ENCODE assay signal across 17 cellular contexts in the genomic region with DNA sequence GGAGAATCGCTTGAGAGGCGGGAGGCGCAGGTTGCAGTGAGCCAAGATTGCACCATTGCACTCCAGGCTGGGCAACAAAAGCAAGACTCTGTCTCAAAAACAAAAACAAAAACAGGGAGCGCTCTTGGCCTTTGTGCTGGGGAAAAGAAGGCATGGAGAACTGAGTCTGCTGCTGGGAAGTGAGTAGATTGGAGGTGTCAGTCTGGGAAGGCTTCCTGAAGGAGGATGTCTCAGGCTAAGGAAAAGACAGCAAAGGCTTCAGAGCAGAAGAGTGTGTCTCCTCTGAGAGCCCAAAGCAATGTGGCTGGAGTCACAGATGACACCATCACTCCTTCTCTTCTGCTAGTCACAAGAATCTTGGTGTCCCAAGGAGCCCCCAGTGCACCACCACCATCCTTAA. TPM values are rescaled to one million over a fixed set of nuclear protein-coding genes. Genes with fewer than 3 reads are reported as not detected.
DNase-seq lines count a peak whose midpoint lies in the region; ATAC-seq and TF ChIP-seq lines count a peak whose summit lies in the region.
"Had no signal": no experiment of that assay in that cellular context is flagged by ENCODE, and none has a peak within 500 bp of the region (broad histone marks: within the 10 kb centered on the region; RNA-seq: fewer than 3 reads in every experiment).

No MANE protein-coding gene starts in this region.

- peak overlapping the region; percentile 19 for H3K4me3 Mint-ChIP-seq in progenitor cell of endocrine pancreas (ENCODE audit: low read depth)
- H3K4me3 Mint-ChIP-seq: activated naive CD4-positive, alpha-beta T cell treated with anti-CD3 and anti-CD28 coated beads, Interleukin-2, amount 50 U/mL, for 24 hours had no signal

- peak overlapping the region in 3 of 4 donors; percentile 51 to 98 (median 96) for H3K27ac ChIP-seq in Peyer's patch
- H3K27ac ChIP-seq in left lung: peak overlapping the region; percentile 59 to 80
- H3K27ac ChIP-seq: neutrophil had no signal

- no peaks in the 10 kb centered on the region for H3K27me3 Mint-ChIP-seq in progenitor cell of endocrine pancreas
- H3K27me3 Mint-ChIP-seq: activated naive CD4-positive, alpha-beta T cell treated with anti-CD3 and anti-CD28 coated beads, Interleukin-2, amount 50 U/mL, for 24 hours had no signal

- H3K27me3 ChIP-seq in Peyer's patch: no peaks in the 10 kb centered on the region
- H3K27me3 ChIP-seq in left lung: no peaks in the 10 kb centered on the region
- H3K27me3 ChIP-seq: esophagus squamous epithelium, neutrophil had no signal

- no peaks in the 10 kb centered on the region for H3K9me3 Mint-ChIP-seq in progenitor cell of endocrine pancreas (ENCODE audit: low read depth)
- H3K9me3 Mint-ChIP-seq in activated naive CD4-positive, alpha-beta T cell treated with anti-CD3 and anti-CD28 coated beads, Interleukin-2, amount 50 U/mL, for 72 hours: no peaks in the 10 kb centered on the region
- H3K9me3 Mint-ChIP-seq: activated naive CD4-positive, alpha-beta T cell treated with anti-CD3 and anti-CD28 coated beads, Interleukin-2, amount 50 U/mL, for 24 hours had no signal

- no peak for TF ChIP-seq POLR2A in Peyer's patch (IDR thresholded peaks at IDR 0.05)

- peak overlapping the region; percentile 98 for H3K27ac Mint-ChIP-seq in progenitor cell of endocrine pancreas
- no peak overlapping the region for H3K27ac Mint-ChIP-seq in activated naive CD4-positive, alpha-beta T cell treated with anti-CD3 and anti-CD28 coated beads, Interleukin-2, amount 50 U/mL, for 72 hours

- TF ChIP-seq CTCF in Peyer's patch (IDR thresholded peaks at IDR 0.05): no peak
- no peak for TF ChIP-seq CTCF in left lung (IDR thresholded peaks at IDR 0.05)
- TF ChIP-seq CTCF in progenitor cell of endocrine pancreas (IDR thresholded peaks at IDR 0.05; ENCODE audit: unreplicated experiment): no peak

- H3K36me3 ChIP-seq in Peyer's patch: no peaks in the 10 kb centered on the region
- H3K36me3 ChIP-seq in left lung: no peaks in the 10 kb centered on the region
- H3K36me3 ChIP-seq: esophagus squamous epithelium, neutrophil had no signal

- H3K4me3 ChIP-seq in Peyer's patch: no peak overlapping the region
- no peak overlapping the region for H3K4me3 ChIP-seq in left lung
- H3K4me3 ChIP-seq: esophagus squamous epithelium had no signal

- H3K9me3 ChIP-seq in Peyer's patch: no peaks in the 10 kb centered on the region
- no peaks in the 10 kb centered on the region for H3K9me3 ChIP-seq in left lung
- H3K9me3 ChIP-seq: esophagus squamous epithelium, neutrophil had no signal

- ATAC-seq in left lung (no peak), GM18519 (IDR thresholded peaks at IDR 0.05; ENCODE audit: low FRiP score, unreplicated experiment) (no peak)
- no peak for ATAC-seq in activated naive CD4-positive, alpha-beta T cell treated with anti-CD3 and anti-CD28 coated beads, Interleukin-2, amount 50 U/mL, for 72 hours

- peaks cover 0 to 40% (median 2%) of the 10 kb centered on the region in 4 donors for H3K4me1 ChIP-seq in Peyer's patch
- H3K4me1 ChIP-seq in left lung: peaks cover 15 to 17% of the 10 kb centered on the region in 2 donors

- intact Hi-C loops in left lung (cut with DNase I): no loop called here

- DNase-seq in ELF-1 (ENCODE audit: low read depth, low spot score) (peak; percentile 7), Peyer's patch (no peak), left lung (no peak), progenitor cell of endocrine pancreas (ENCODE audit: low spot score, unreplicated experiment) (no peak), NCI-H146 (lab: John Stamatoyannopoulos, UW) (no peak), COR-L47 (lab: John Stamatoyannopoulos, UW) (no peak)
- DNase-seq in activated naive CD4-positive, alpha-beta T cell treated with anti-CD3 and anti-CD28 coated beads, Interleukin-2, amount 50 U/mL, for 72 hours (ENCODE audit: low spot score in 2 of 2): no peak
- DNase-seq: activated CD4-positive, alpha-beta T cell treated with anti-CD3 and anti-CD28 coated beads, Interleukin-2, amount 50 U/mL, for 1 hour; esophagus squamous epithelium; GF-D8; glutamatergic neuron; NCI-H526 treated with DMSO at 0.1 percent for 48 hours; stimulated activated CD4-positive, alpha-beta T cell treated with anti-CD3 and anti-CD28 coated beads, Interleukin-4, amount 100 ng/mL, for 24 hours; substantia nigra had no signal

- H3K36me3 Mint-ChIP-seq in progenitor cell of endocrine pancreas (ENCODE audit: insufficient read depth): no peaks in the 10 kb centered on the region
- H3K36me3 Mint-ChIP-seq in activated naive CD4-positive, alpha-beta T cell treated with anti-CD3 and anti-CD28 coated beads, Interleukin-2, amount 50 U/mL, for 72 hours: no peaks in the 10 kb centered on the region
- H3K36me3 Mint-ChIP-seq: activated naive CD4-positive, alpha-beta T cell treated with anti-CD3 and anti-CD28 coated beads, Interleukin-2, amount 50 U/mL, for 24 hours had no signal

- H3K4me1 Mint-ChIP-seq in progenitor cell of endocrine pancreas (ENCODE audit: low read depth): peaks cover 41% of the 10 kb centered on the region
- H3K4me1 Mint-ChIP-seq: activated naive CD4-positive, alpha-beta T cell treated with anti-CD3 and anti-CD28 coated beads, Interleukin-2, amount 50 U/mL, for 24 hours had no signal

RNA-seq across cellular contexts. Expression of gene KRT18, which starts 21.0 kb away (rescaled TPM):
- total RNA-seq in Peyer's patch: 100 to 1,000 TPM; 320 to 614 (median 477) TPM
- 100 to 1,000 TPM; 447 to 667 TPM for total RNA-seq in left lung
- total RNA-seq in progenitor cell of endocrine pancreas: 608 and 692 TPM in 2 replicates
- 1 to 10 TPM; 7.7 to 8.5 TPM for total RNA-seq in activated naive CD4-positive, alpha-beta T cell treated with anti-CD3 and anti-CD28 coated beads, Interleukin-2, amount 50 U/mL, for 72 hours

RNA-seq across cellular contexts. Expression of gene KRT8, which starts 23.1 kb away (rescaled TPM):
- 1,000 to 10,000 TPM; 1,046 to 2,452 (median 2,098) TPM for total RNA-seq in Peyer's patch
- total RNA-seq in left lung: 1,000 to 10,000 TPM in 1 of 2 donors, 100 to 1,000 TPM in 1; 583 to 1,126 TPM
- 1,180 and 1,246 TPM in 2 replicates for total RNA-seq in progenitor cell of endocrine pancreas
- total RNA-seq in activated naive CD4-positive, alpha-beta T cell treated with anti-CD3 and anti-CD28 coated beads, Interleukin-2, amount 50 U/mL, for 72 hours: under 1 TPM; 0.34 to 0.66 TPM

Comparison
In these comparisons a context has a peak if more than half of its experiments do, and no peak if none do; other contexts are left out.
1. RNA of gene KRT18, which starts 21.0 kb away (total RNA-seq): 447 to 667 TPM in left lung, 608 to 692 TPM in progenitor cell of endocrine pancreas and 320 to 614 TPM in Peyer's patch; 7.7 to 8.5 TPM in activated naive CD4-positive, alpha-beta T cell treated with anti-CD3 and anti-CD28 coated beads, Interleukin-2, amount 50 U/mL, for 72 hours; every median in the first group is over 10 times any median in the second.
2. RNA of gene KRT8, which starts 23.1 kb away (total RNA-seq): 1,046 to 2,452 TPM in Peyer's patch, 1,180 to 1,246 TPM in progenitor cell of endocrine pancreas and 583 to 1,126 TPM in left lung; 0.34 to 0.66 TPM in activated naive CD4-positive, alpha-beta T cell treated with anti-CD3 and anti-CD28 coated beads, Interleukin-2, amount 50 U/mL, for 72 hours; every median in the first group is over 100 times any median in the second.